In the genomic region with DNA sequence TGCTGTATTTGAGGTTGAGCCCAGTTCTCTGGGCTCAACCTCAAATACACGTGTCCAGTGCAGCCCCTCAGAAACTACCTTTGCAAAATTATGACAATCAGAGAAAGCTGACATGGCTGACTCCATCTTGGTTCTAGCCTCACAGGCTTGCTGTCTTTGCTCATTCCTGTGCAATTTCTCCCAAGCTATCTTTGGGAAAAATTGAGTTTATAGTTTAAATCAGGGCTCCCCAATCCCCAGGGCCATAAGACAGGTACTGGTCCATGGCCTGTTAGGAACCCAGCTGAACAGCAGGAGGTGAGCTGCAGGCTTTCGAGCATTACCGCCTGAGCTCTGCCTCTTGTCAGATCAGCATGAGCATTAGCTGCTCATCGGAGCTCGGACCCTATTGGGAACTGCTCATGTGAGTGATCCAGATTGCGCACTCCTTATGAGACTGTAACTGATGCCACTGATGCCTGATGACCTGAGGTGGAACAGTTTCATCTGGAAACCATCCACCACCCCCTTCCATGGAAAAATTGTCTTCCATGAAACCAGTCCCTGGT, we compare ENCODE assay signal across 4 cellular contexts. TPM values are rescaled to one million over a fixed set of nuclear protein-coding genes. Genes with fewer than 3 reads are reported as not detected.
"Had no signal": no experiment of that assay in that cellular context is flagged by ENCODE, and none has a peak within 500 bp of the region (broad histone marks: within the 10 kb centered on the region; RNA-seq: fewer than 3 reads in every experiment).

No MANE protein-coding gene starts in this region.

RNA-seq across cellular contexts. Expression of a gene that starts 2.7 kb away (rescaled TPM):
- polyA plus RNA-seq: adipose tissue, adrenal gland, aorta, cardiac muscle cell had no signal
